In the genomic region with DNA sequence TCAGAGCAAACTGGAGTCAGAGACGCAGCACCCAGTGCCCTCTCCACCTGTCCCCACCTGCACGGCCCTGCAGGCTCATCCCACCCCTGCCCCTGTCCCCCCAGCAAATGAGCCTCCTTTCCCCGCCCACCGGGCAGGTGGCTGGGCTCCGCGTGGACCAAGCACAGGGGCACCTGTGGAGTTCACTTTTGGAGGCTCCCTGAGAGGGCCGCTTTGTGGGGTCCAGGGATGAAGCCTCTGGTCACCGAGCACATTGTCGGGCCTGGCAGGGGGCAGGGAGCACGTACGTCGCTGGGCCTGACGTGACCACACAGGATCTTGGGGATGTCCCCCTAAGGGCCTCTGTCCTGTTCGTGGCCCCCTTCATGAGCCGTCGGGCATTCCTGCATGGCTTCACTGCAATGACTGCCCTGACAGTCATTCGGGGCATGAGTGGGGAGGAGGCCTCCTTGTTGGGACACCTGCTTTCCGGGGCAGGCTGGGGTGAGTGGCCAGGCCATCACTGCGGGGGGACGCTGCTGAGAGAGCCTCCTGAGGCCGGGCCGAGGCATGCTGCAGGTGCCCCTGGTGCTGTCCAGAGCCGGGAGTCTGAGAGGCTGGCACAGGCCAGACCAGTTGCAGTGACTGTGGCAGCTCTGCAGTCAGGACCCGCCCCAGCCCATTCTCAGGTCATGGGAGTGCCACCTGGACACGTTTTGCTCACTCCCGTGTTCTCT, we compare ENCODE assay signal across 1 cellular context.
TF ChIP-seq lines count a peak whose summit lies in the region.

No MANE protein-coding gene starts in this region.

TF ChIP-seq in liver, 16 proteins besides CTCF, POLR2A, EP300 and RAD21 (continued from another document):
- TF ChIP-seq, protein P1, sequence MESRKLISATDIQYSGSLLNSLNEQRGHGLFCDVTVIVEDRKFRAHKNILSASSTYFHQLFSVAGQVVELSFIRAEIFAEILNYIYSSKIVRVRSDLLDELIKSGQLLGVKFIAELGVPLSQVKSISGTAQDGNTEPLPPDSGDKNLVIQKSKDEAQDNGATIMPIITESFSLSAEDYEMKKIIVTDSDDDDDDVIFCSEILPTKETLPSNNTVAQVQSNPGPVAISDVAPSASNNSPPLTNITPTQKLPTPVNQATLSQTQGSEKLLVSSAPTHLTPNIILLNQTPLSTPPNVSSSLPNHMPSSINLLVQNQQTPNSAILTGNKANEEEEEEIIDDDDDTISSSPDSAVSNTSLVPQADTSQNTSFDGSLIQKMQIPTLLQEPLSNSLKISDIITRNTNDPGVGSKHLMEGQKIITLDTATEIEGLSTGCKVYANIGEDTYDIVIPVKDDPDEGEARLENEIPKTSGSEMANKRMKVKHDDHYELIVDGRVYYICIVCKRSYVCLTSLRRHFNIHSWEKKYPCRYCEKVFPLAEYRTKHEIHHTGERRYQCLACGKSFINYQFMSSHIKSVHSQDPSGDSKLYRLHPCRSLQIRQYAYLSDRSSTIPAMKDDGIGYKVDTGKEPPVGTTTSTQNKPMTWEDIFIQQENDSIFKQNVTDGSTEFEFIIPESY (IDR thresholded peaks at IDR 0.05): no peak
